Comparison of ENCODE assay signal across 8 cellular contexts in the genomic region with DNA sequence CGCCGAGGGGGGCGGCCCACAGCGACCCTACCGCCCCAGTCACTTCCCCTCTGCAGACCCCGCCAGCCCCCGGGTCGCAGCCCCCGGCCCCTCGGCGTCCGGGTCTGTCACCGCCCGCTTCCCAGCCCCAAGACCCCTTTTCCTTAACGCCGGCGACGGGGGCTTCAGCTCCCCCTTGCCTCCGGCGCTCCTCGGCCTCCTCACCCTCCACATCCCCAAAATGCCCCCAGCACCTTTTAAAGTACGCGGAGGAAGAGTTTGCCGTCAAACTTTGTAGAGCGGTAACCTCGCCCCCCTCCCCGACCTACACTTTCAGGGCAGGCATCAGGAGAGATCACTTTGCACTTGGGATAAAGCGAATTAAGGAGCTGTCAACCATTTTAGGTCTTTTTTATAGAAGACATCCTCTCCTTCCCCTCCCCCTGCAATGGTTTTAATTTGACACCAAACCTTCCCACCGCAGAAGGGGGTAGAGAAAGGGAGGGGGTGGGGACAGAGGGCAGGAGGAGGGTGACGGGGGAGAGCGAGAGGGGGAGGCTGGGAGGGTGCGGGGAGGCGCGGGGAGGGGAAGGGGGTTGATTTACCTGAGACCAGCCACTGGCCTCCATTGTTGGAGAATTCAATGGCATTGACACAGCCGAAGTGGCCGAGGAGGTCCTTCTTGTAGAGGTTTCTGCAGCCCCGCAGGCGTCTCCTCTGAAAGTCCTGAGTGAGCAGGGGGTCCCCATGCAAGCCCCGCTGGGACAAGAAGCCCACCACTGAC. TPM values are rescaled to one million over a fixed set of nuclear protein-coding genes. Genes with fewer than 3 reads are reported as not detected.
DNase-seq lines count a peak whose midpoint lies in the region; ATAC-seq, FAIRE-seq and TF ChIP-seq lines count a peak whose summit lies in the region.

No MANE protein-coding gene starts in this region.

- DNase-seq in COLO668 (lab: John Stamatoyannopoulos, UW; ENCODE audit: unreplicated experiment) (peak; percentile 63), NCI-H2171 (lab: John Stamatoyannopoulos, UW) (peak; percentile 74), activated T-cell treated with anti-CD3 and anti-CD28 coated beads for 48 hours (ENCODE audit: low read depth) (peak; percentile 21), esophagus muscularis mucosa (ENCODE audit: extremely low spot score) (no peak), natural killer cell (no peak), urothelium cell line (ENCODE audit: low spot score) (peak; percentile 67)

- H3K4me1 Mint-ChIP-seq in natural killer cell: peaks cover 43 to 44% of the 10 kb centered on the region in 2 donors

- intact Hi-C loops in esophagus muscularis mucosa (cut with DNase I) (no loop called here), natural killer cell (cut with micrococcal nuclease) (loop anchor here (2.0 to 5.0 kb wide), 4 partner anchors 20 to 1755 kb away; a partner anchor contains a TSS)

- 0% methylated on average over 20 of the region's 39 CpGs for whole genome bisulfite sequencing in esophagus muscularis mucosa

- peak overlapping the region; percentile 94 for H3K4me3 Mint-ChIP-seq in natural killer cell

- no peak for TF ChIP-seq EP300 in esophagus muscularis mucosa (IDR thresholded peaks at IDR 0.05)

- peak overlapping the region; percentile 83 to 98 (median 92) for H3K4me3 ChIP-seq in esophagus muscularis mucosa

- no peaks in the 10 kb centered on the region for H3K36me3 Mint-ChIP-seq in natural killer cell

- TF ChIP-seq CTCF in esophagus muscularis mucosa (IDR thresholded peaks at IDR 0.05) (no peak), natural killer cell (IDR thresholded peaks at IDR 0.05) (no peak)

- ATAC-seq in GM21786 (IDR thresholded peaks at IDR 0.05; ENCODE audit: unreplicated experiment): peak; percentile 2
- peak; percentile 28 to 49 (median 30) for ATAC-seq in natural killer cell
- ATAC-seq in GM18861 (IDR thresholded peaks at IDR 0.05; ENCODE audit: unreplicated experiment): no peak

- H3K9me3 ChIP-seq in esophagus muscularis mucosa: no peaks in the 10 kb centered on the region

- peaks cover 0 to 15% (median 4%) of the 10 kb centered on the region in 4 donors for H3K36me3 ChIP-seq in esophagus muscularis mucosa

- peak overlapping the region; percentile 80 to 94 for H3K27ac Mint-ChIP-seq in natural killer cell

- no peaks in the 10 kb centered on the region for H3K9me3 Mint-ChIP-seq in natural killer cell

- H3K27ac ChIP-seq in esophagus muscularis mucosa (replicated peaks in 1 of 4): peak overlapping the region; percentile 97 to 100 (median 98)

- no peaks in the 10 kb centered on the region for H3K27me3 Mint-ChIP-seq in natural killer cell (ENCODE audit: low read depth in 2 of 2)

- H3K27me3 ChIP-seq in esophagus muscularis mucosa: no peaks in the 10 kb centered on the region

- no peak for TF ChIP-seq POLR2A in esophagus muscularis mucosa (IDR thresholded peaks at IDR 0.05; ENCODE audit: low read depth)

- H3K4me1 ChIP-seq in esophagus muscularis mucosa: peaks cover 16 to 44% (median 38%) of the 10 kb centered on the region in 4 donors

- FAIRE-seq in urothelium cell line (lab: Jason Lieb, UNC): peak; percentile 73

RNA-seq across cellular contexts. Expression of a gene that starts 0.6 kb away (rescaled TPM):
- total RNA-seq in esophagus muscularis mucosa (10 to 100 TPM; 37.4 to 67.1 (median 46.4) TPM), natural killer cell (100 to 1,000 TPM in 1 of 3 donors, 10 to 100 TPM in 2; 92.0 to 112 (median 99.2) TPM)

RNA-seq across cellular contexts. Expression of a gene that starts 38.9 kb away (rescaled TPM):
- 10 to 100 TPM; 19.7 to 34.2 (median 28.0) TPM for total RNA-seq in esophagus muscularis mucosa
- total RNA-seq in natural killer cell: 1 to 10 TPM; 2.0 to 4.9 (median 2.9) TPM

Comparison
In these comparisons a context has a peak if more than half of its experiments do, and no peak if none do; other contexts are left out.
1. DNase-seq: peak in COLO668 (single experiment), NCI-H2171 (single experiment), activated T-cell treated with anti-CD3 and anti-CD28 coated beads for 48 hours (single experiment) and urothelium cell line (single experiment); none in esophagus muscularis mucosa (single experiment) and natural killer cell (single experiment).